ENCODE assay signal across 8 cellular contexts in genomic region chr1:51192213-51192843, GRCh38. TPM values are rescaled to one million over a fixed set of nuclear protein-coding genes. Genes with fewer than 3 reads are reported as not detected.
DNase-seq lines count a peak whose midpoint lies in the region; ATAC-seq and TF ChIP-seq lines count a peak whose summit lies in the region.
"Had no signal": no experiment of that assay in that cellular context is flagged by ENCODE, and none has a peak within 500 bp of the region (broad histone marks: within the 10 kb centered on the region; RNA-seq: fewer than 3 reads in every experiment).

No MANE protein-coding gene starts in this region.

- ATAC-seq in GM18858 (IDR thresholded peaks at IDR 0.05; ENCODE audit: unreplicated experiment) = no peak

- H3K79me2 ChIP-seq in Loucy (ENCODE audit: insufficient read depth, low read length) (no peaks in the 10 kb centered on the region), SU-DHL-6 (ENCODE audit: insufficient read depth, low read length) (no peaks in the 10 kb centered on the region), hepatocyte (no peaks in the 10 kb centered on the region), smooth muscle cell (ENCODE audit: low read depth) (no peaks in the 10 kb centered on the region)

- H3K27ac ChIP-seq in SU-DHL-6 (ENCODE audit: low read depth, low read length) = no peak overlapping the region
- no peak overlapping the region for H3K27ac ChIP-seq in hepatocyte
- H3K27ac ChIP-seq in smooth muscle cell (ENCODE audit: low read depth) = no peak overlapping the region
- H3K27ac ChIP-seq: epithelial cell of prostate had no signal

- 17% methylated on average over 3 of the region's 3 CpGs for WGBS in hepatocyte (ENCODE audit: low lambda C conversion rate, missing lambda C conversion rate)
- WGBS in smooth muscle cell (ENCODE audit: low lambda C conversion rate) = 19% methylated on average over 3 of the region's 3 CpGs

- no peaks in the 10 kb centered on the region for H3K9me3 ChIP-seq in Loucy (ENCODE audit: insufficient read depth, low read depth, low read length)
- no peaks in the 10 kb centered on the region for H3K9me3 ChIP-seq in SU-DHL-6 (ENCODE audit: insufficient read depth, low read length)
- H3K9me3 ChIP-seq in hepatocyte (ENCODE audit: low read depth) = no peaks in the 10 kb centered on the region
- no peaks in the 10 kb centered on the region for H3K9me3 ChIP-seq in smooth muscle cell (replicated peaks; ENCODE audit: low read depth)

- H3K4me1 ChIP-seq in Loucy (ENCODE audit: insufficient read depth, low read length, poor library complexity, severe bottlenecking) = no peaks in the 10 kb centered on the region
- no peaks in the 10 kb centered on the region for H3K4me1 ChIP-seq in hepatocyte (ENCODE audit: insufficient read depth)
- no peaks in the 10 kb centered on the region for H3K4me1 ChIP-seq in smooth muscle cell (ENCODE audit: low read depth)

- H3K27me3 ChIP-seq in Loucy (ENCODE audit: insufficient read depth, low read length, poor library complexity, severe bottlenecking) = no peaks in the 10 kb centered on the region
- H3K27me3 ChIP-seq in SU-DHL-6 (ENCODE audit: low read length) = no peaks in the 10 kb centered on the region
- no peaks in the 10 kb centered on the region for H3K27me3 ChIP-seq in hepatocyte
- no peaks in the 10 kb centered on the region for H3K27me3 ChIP-seq in smooth muscle cell (ENCODE audit: low read depth)

- H3K9me2 ChIP-seq in Loucy (replicated peaks; ENCODE audit: low read depth, low read length) (no peaks in the 10 kb centered on the region), SU-DHL-6 (replicated peaks; ENCODE audit: insufficient read depth, low read length) (no peaks in the 10 kb centered on the region), hepatocyte (replicated peaks; ENCODE audit: insufficient read depth) (no peaks in the 10 kb centered on the region)

- no peak overlapping the region for H3K4me2 ChIP-seq in Loucy (ENCODE audit: low read depth, low read length, poor library complexity, severe bottlenecking)
- H3K4me2 ChIP-seq in SU-DHL-6 (ENCODE audit: low read depth, low read length, poor library complexity, severe bottlenecking) = no peak overlapping the region
- H3K4me2 ChIP-seq in hepatocyte = no peak overlapping the region
- H3K4me2 ChIP-seq in smooth muscle cell = no peak overlapping the region

- H3K36me3 ChIP-seq in Loucy (ENCODE audit: insufficient read depth, low read length) = no peaks in the 10 kb centered on the region
- no peaks in the 10 kb centered on the region for H3K36me3 ChIP-seq in SU-DHL-6 (ENCODE audit: low read length)
- no peaks in the 10 kb centered on the region for H3K36me3 ChIP-seq in hepatocyte (replicated peaks; ENCODE audit: insufficient read depth, low read depth)
- H3K36me3 ChIP-seq in smooth muscle cell (ENCODE audit: low read depth) = no peaks in the 10 kb centered on the region

- no peaks in the 10 kb centered on the region for H3F3A ChIP-seq in Loucy (ENCODE audit: low read depth)
- no peaks in the 10 kb centered on the region for H3F3A ChIP-seq in SU-DHL-6 (ENCODE audit: insufficient read depth)
- H3F3A ChIP-seq in smooth muscle cell (ENCODE audit: low read depth) = no peaks in the 10 kb centered on the region

- peak; percentile 81 for DNase-seq in GM03348 (ENCODE audit: low spot score)
- DNase-seq in amygdala (lab: John Stamatoyannopoulos, UW) = peak in 34 of 56 donors; percentile 0 to 72 (median 16)
- peak; percentile 83 for DNase-seq in hepatocyte (ENCODE audit: low spot score)
- DNase-seq in smooth muscle cell (lab: John Stamatoyannopoulos, UW; ENCODE audit: unreplicated experiment) = no peak

- H3K9ac ChIP-seq in Loucy (ENCODE audit: low read depth, low read length, poor library complexity, severe bottlenecking) = no peak overlapping the region
- H3K9ac ChIP-seq in SU-DHL-6 (ENCODE audit: low read length) = no peak overlapping the region
- H3K9ac ChIP-seq in smooth muscle cell (ENCODE audit: low read depth) = no peak overlapping the region

- no peaks in the 10 kb centered on the region for H4K20me1 ChIP-seq in Loucy (ENCODE audit: insufficient read depth, low read length, poor library complexity, severe bottlenecking)
- H4K20me1 ChIP-seq in SU-DHL-6 (ENCODE audit: low read depth, low read length) = no peaks in the 10 kb centered on the region
- no peaks in the 10 kb centered on the region for H4K20me1 ChIP-seq in hepatocyte (ENCODE audit: insufficient read depth, poor library complexity, severe bottlenecking)
- H4K20me1 ChIP-seq in smooth muscle cell (ENCODE audit: low read depth) = no peaks in the 10 kb centered on the region

- TF ChIP-seq CTCF in Loucy (conservative IDR thresholded peaks at IDR 0.05; ENCODE audit: low read length) (peak; percentile 75), SU-DHL-6 (IDR thresholded peaks at IDR 0.05; ENCODE audit: insufficient read depth, low read length, poor library complexity, severe bottlenecking) (peak; percentile 69), hepatocyte (IDR thresholded peaks at IDR 0.05; ENCODE audit: poor library complexity) (peak; percentile 88), smooth muscle cell (IDR thresholded peaks at IDR 0.05; ENCODE audit: borderline replicate concordance, insufficient read depth, poor library complexity, severe bottlenecking) (peak; percentile 85)

- no peak overlapping the region for H2AFZ ChIP-seq in Loucy (ENCODE audit: low read length)
- no peak overlapping the region for H2AFZ ChIP-seq in SU-DHL-6 (ENCODE audit: low read depth, low read length, severe bottlenecking)
- no peak overlapping the region for H2AFZ ChIP-seq in hepatocyte
- peak overlapping the region; percentile 20 for H2AFZ ChIP-seq in smooth muscle cell (ENCODE audit: low read depth)

- H3K4me3 ChIP-seq in Loucy (ENCODE audit: low read length, poor library complexity, severe bottlenecking) (no peak overlapping the region), SU-DHL-6 (ENCODE audit: insufficient read depth, low read length, poor library complexity, severe bottlenecking) (no peak overlapping the region), hepatocyte (no peak overlapping the region), smooth muscle cell (no peak overlapping the region)

RNA-seq across cellular contexts. Expression of gene RNF11, which starts 43.7 kb away (rescaled TPM):
- 99.8 and 102 TPM in 2 replicates for total RNA-seq in hepatocyte
- 42.4 and 55.9 TPM in 2 replicates for polyA plus RNA-seq in hepatocyte
- 123 and 133 TPM in 2 replicates for total RNA-seq in smooth muscle cell
- polyA plus RNA-seq in smooth muscle cell = 59.1 and 68.7 TPM in 2 replicates
